Comparison of ENCODE assay signal across 29 cellular contexts in genomic region chr11:78259777-78260470, GRCh38.
A peak's percentile ranks its signal among the peaks of the same experiment; 100 is the strongest.
DNase-seq lines count a peak whose midpoint lies in the region; ATAC-seq, FAIRE-seq and TF ChIP-seq lines count a peak whose summit lies in the region.
"Had no signal": no experiment of that assay in that cellular context is flagged by ENCODE, and none has a peak within 500 bp of the region (broad histone marks: within the 10 kb centered on the region; RNA-seq: fewer than 3 reads in every experiment).

No MANE protein-coding gene starts in this region.

- no peaks in the 10 kb centered on the region for H3K9me3 ChIP-seq in breast epithelium
- H3K9me3 ChIP-seq in kidney (ENCODE audit: control insufficient read depth in 1 of 2, low read length in 2 of 2) = no peaks in the 10 kb centered on the region
- H3K9me3 ChIP-seq: A549, gastroesophageal sphincter, left ventricle myocardium inferior, ovary, suprapubic skin had no signal

- peaks cover 30% of the 10 kb centered on the region for H3K4me1 Mint-ChIP-seq in glutamatergic neuron (ENCODE audit: low read depth, unreplicated experiment)
- H3K4me1 Mint-ChIP-seq in mesothelial cell of epicardium = peaks cover 32% of the 10 kb centered on the region
- H3K4me1 Mint-ChIP-seq: activated CD4-positive, alpha-beta T cell treated with anti-CD3 and anti-CD28 coated beads for 36 hours; activated naive CD4-positive, alpha-beta T cell treated with anti-CD3 and anti-CD28 coated beads, Interleukin-2, amount 50 U/mL, for 24 hours had no signal

- H3K36me3 Mint-ChIP-seq in glutamatergic neuron (ENCODE audit: unreplicated experiment) = no peaks in the 10 kb centered on the region
- H3K36me3 Mint-ChIP-seq in mesothelial cell of epicardium = no peaks in the 10 kb centered on the region
- H3K36me3 Mint-ChIP-seq: activated naive CD4-positive, alpha-beta T cell treated with anti-CD3 and anti-CD28 coated beads, Interleukin-2, amount 50 U/mL, for 24 hours; natural killer cell treated with Interleukin-12 subunit alpha and Interleukin-12 subunit beta and Interleukin-15 and Interleukin-18, amount 100 ng/mL, for 72 hours had no signal

- FAIRE-seq in kidney (lab: Jason Lieb, UNC) = no peak
- FAIRE-seq: A549, H1, RCC 7860 had no signal

- peak overlapping the region; percentile 28 for H3K4me3 Mint-ChIP-seq in glutamatergic neuron (ENCODE audit: unreplicated experiment)
- no peak overlapping the region for H3K4me3 Mint-ChIP-seq in mesothelial cell of epicardium
- H3K4me3 Mint-ChIP-seq: activated CD4-positive, alpha-beta T cell treated with anti-CD3 and anti-CD28 coated beads for 36 hours; activated naive CD4-positive, alpha-beta T cell treated with anti-CD3 and anti-CD28 coated beads, Interleukin-2, amount 50 U/mL, for 24 hours; CD4-positive, alpha-beta T cell; natural killer cell treated with Interleukin-12 subunit alpha and Interleukin-12 subunit beta and Interleukin-15 and Interleukin-18, amount 100 ng/mL, for 72 hours; T-helper 2 cell treated with Interferon-gamma antibody and Interleukin-4, amounts not matched to agents 5 μg/mL and 100 μg/mL, for 36 hours had no signal

- H3K36me3 ChIP-seq in breast epithelium = no peaks in the 10 kb centered on the region
- H3K36me3 ChIP-seq in kidney (ENCODE audit: control insufficient read depth in 1 of 2, insufficient read depth in 2 of 2, low read length in 2 of 2) = no peaks in the 10 kb centered on the region
- H3K36me3 ChIP-seq: gastroesophageal sphincter, left ventricle myocardium inferior, ovary, suprapubic skin had no signal

- DNase-seq in T47D (ENCODE audit: low read depth in 1 of 2, low spot score in 1 of 2) = peak; percentile 18 to 91
- no peak for DNase-seq in breast epithelium (ENCODE audit: low spot score in 2 of 2)
- DNase-seq in glutamatergic neuron = no peak
- DNase-seq in mesothelial cell of epicardium (ENCODE audit: low spot score in 2 of 2, unreplicated experiment in 2 of 2) = no peak
- DNase-seq in kidney = no peak
- no peak for DNase-seq in mucosa of gallbladder (ENCODE audit: low spot score)
- no peak for DNase-seq in omental fat pad (ENCODE audit: low spot score)
- DNase-seq: activated CD4-positive, alpha-beta T cell treated with anti-CD3 and anti-CD28 coated beads for 36 hours; CD4-positive, alpha-beta T cell; DMS79 treated with DMSO at 0.1 percent for 48 hours; GDM1; hypothalamus; left ventricle myocardium inferior; NCI-H2029; NCI-H345; NCI-H748 treated with DMSO at 0.1 percent for 48 hours; ovary; SIG-M5; stimulated activated naive CD4-positive, alpha-beta T cell had no signal

- no peak for ATAC-seq in GM19467 (IDR thresholded peaks at IDR 0.05; ENCODE audit: unreplicated experiment)
- ATAC-seq in omental fat pad (ENCODE audit: low FRiP score) = no peak
- ATAC-seq: A549; activated CD4-positive, alpha-beta T cell treated with anti-CD3 and anti-CD28 coated beads for 36 hours; gastroesophageal sphincter had no signal

- intact Hi-C loops in breast epithelium (cut with DNase I; ENCODE audit: low total_unique reads) (no loop called here), kidney (cut with DNase I) (no loop called here)

- H3K27ac Mint-ChIP-seq in glutamatergic neuron (ENCODE audit: unreplicated experiment) (no peak overlapping the region), mesothelial cell of epicardium (peak overlapping the region; percentile 69)
- H3K27ac Mint-ChIP-seq: activated CD4-positive, alpha-beta T cell treated with anti-CD3 and anti-CD28 coated beads for 36 hours; activated naive CD4-positive, alpha-beta T cell treated with anti-CD3 and anti-CD28 coated beads, Interleukin-2, amount 50 U/mL, for 24 hours; CD4-positive, alpha-beta T cell; natural killer cell treated with Interleukin-12 subunit alpha and Interleukin-12 subunit beta and Interleukin-15 and Interleukin-18, amount 100 ng/mL, for 72 hours; T-helper 2 cell treated with Interferon-gamma antibody and Interleukin-4, amounts not matched to agents 5 μg/mL and 100 μg/mL, for 36 hours had no signal

- H3K4me3 ChIP-seq in breast epithelium = no peak overlapping the region
- no peak overlapping the region for H3K4me3 ChIP-seq in kidney (ENCODE audit: low read length in 2 of 2)
- H3K4me3 ChIP-seq: A549, gastroesophageal sphincter, left ventricle myocardium inferior, ovary, suprapubic skin had no signal

- no peak overlapping the region for H3K9ac ChIP-seq in kidney (ENCODE audit: low read length in 2 of 2)
- H3K9ac ChIP-seq: KMS-11 had no signal

- TF ChIP-seq CTCF in breast epithelium (IDR thresholded peaks at IDR 0.05) = no peak
- no peak for TF ChIP-seq CTCF in glutamatergic neuron (IDR thresholded peaks at IDR 0.05; ENCODE audit: partially characterized antibody, unreplicated experiment)
- TF ChIP-seq CTCF in mesothelial cell of epicardium (IDR thresholded peaks at IDR 0.05; ENCODE audit: unreplicated experiment) = no peak
- TF ChIP-seq CTCF in kidney (IDR thresholded peaks at IDR 0.05; ENCODE audit: borderline replicate concordance, extremely low read depth, insufficient read depth) = no peak
- no peak for TF ChIP-seq CTCF in omental fat pad (IDR thresholded peaks at IDR 0.05)

- H3K4me1 ChIP-seq in breast epithelium = peaks cover 0 to 6% of the 10 kb centered on the region in 2 donors
- H3K4me1 ChIP-seq in kidney (ENCODE audit: control insufficient read depth in 1 of 2, insufficient read depth in 1 of 2, low read depth in 1 of 2, low read length in 2 of 2) = peaks cover 0 to 2% of the 10 kb centered on the region in 2 donors
- H3K4me1 ChIP-seq: A549 had no signal

- no peaks in the 10 kb centered on the region for H3K27me3 ChIP-seq in breast epithelium
- H3K27me3 ChIP-seq: gastroesophageal sphincter, ovary, suprapubic skin had no signal

- H3K9me3 Mint-ChIP-seq in glutamatergic neuron (ENCODE audit: unreplicated experiment) (peaks cover 6% of the 10 kb centered on the region), mesothelial cell of epicardium (no peaks in the 10 kb centered on the region)
- H3K9me3 Mint-ChIP-seq: activated naive CD4-positive, alpha-beta T cell treated with anti-CD3 and anti-CD28 coated beads, Interleukin-2, amount 50 U/mL, for 24 hours; CD4-positive, alpha-beta T cell; natural killer cell treated with Interleukin-12 subunit alpha and Interleukin-12 subunit beta and Interleukin-15 and Interleukin-18, amount 100 ng/mL, for 72 hours; T-helper 2 cell treated with Interferon-gamma antibody and Interleukin-4, amounts not matched to agents 5 μg/mL and 100 μg/mL, for 36 hours had no signal

- H3K27ac ChIP-seq in breast epithelium (no peak overlapping the region), kidney (ENCODE audit: low read depth in 2 of 2, low read length in 2 of 2) (no peak overlapping the region)
- H3K27ac ChIP-seq: A549, gastroesophageal sphincter, KMS-11, left ventricle myocardium inferior, ovary, suprapubic skin had no signal

- H3K27me3 Mint-ChIP-seq in glutamatergic neuron (ENCODE audit: unreplicated experiment) (peaks cover 4% of the 10 kb centered on the region), mesothelial cell of epicardium (ENCODE audit: low read depth) (no peaks in the 10 kb centered on the region)
- H3K27me3 Mint-ChIP-seq: activated CD4-positive, alpha-beta T cell treated with anti-CD3 and anti-CD28 coated beads for 36 hours; activated naive CD4-positive, alpha-beta T cell treated with anti-CD3 and anti-CD28 coated beads, Interleukin-2, amount 50 U/mL, for 24 hours; CD4-positive, alpha-beta T cell; natural killer cell treated with Interleukin-12 subunit alpha and Interleukin-12 subunit beta and Interleukin-15 and Interleukin-18, amount 100 ng/mL, for 72 hours had no signal

- TF ChIP-seq POLR2A in breast epithelium (IDR thresholded peaks at IDR 0.05) = no peak

- in situ Hi-C loops in T47D (cut with HindIII; ENCODE audit: low pct_unique_long_range_greater_than_20kb, low sequenced_read_pairs) = no loop called here

Comparison
In these comparisons a context has a peak if more than half of its experiments do, and no peak if none do; other contexts are left out.
1. DNase-seq: peak in T47D (2 of 2); none in breast epithelium (0 of 2), glutamatergic neuron (single experiment), mesothelial cell of epicardium (0 of 2), kidney (single experiment), mucosa of gallbladder (single experiment) and omental fat pad (single experiment).